Comparison of ENCODE assay signal across 8 cellular contexts in genomic region chr6:43455034-43455747, GRCh38. TPM values are rescaled to one million over a fixed set of nuclear protein-coding genes. Genes with fewer than 3 reads are reported as not detected.
DNase-seq lines count a peak whose midpoint lies in the region; ATAC-seq and TF ChIP-seq lines count a peak whose summit lies in the region.

TSS of gene DLK2 (minus strand) at chr6:43455548. CDS start at chr6:43454825, 723 bp downstream.

- no peak for TF ChIP-seq CTCF in astrocyte of the spinal cord (IDR thresholded peaks at IDR 0.05; ENCODE audit: low read depth, low read length)

- H3K4me3 ChIP-seq in astrocyte of the spinal cord (ENCODE audit: low read depth, low read length) (peak within 1 kb of the TSS; percentile 32), iPS-11a (ENCODE audit: low read depth, low read length) (peak within 1 kb of the TSS; percentile 39)

- ATAC-seq in Right ventricle myocardium inferior = peak; percentile 30
- ATAC-seq in GM18861 (IDR thresholded peaks at IDR 0.05; ENCODE audit: unreplicated experiment) = no peak

- in situ Hi-C loops in astrocyte of the spinal cord (cut with HindIII; ENCODE audit: low sequenced_read_pairs) = no loop called here

- intact Hi-C loops in Right ventricle myocardium inferior (cut with DNase I) (loop anchor here (2.0 kb wide), 1 partner anchor 42 kb away; no protein-coding TSS in a partner anchor), cardiac septum (cut with DNase I) (loop anchor here (2.0 to 10.0 kb wide), 3 partner anchors 42 to 70 kb away; no protein-coding TSS in a partner anchor)

- DNase-seq in Right ventricle myocardium inferior (ENCODE audit: missing footprints) (no peak), cardiac septum (ENCODE audit: low spot score) (no peak), RPMI8226 (peak; percentile 25), astrocyte of the spinal cord (ENCODE audit: low read depth, low spot score) (no peak), pons (ENCODE audit: low spot score) (no peak)
- DNase-seq in stimulated activated CD4-positive, alpha-beta T cell treated with anti-CD3 and anti-CD28 coated beads, Interleukin-1b, Interleukin-23, amount 100 ng/mL, for 4 hours (ENCODE audit: low read depth in 2 of 2) = peak; percentile 15 to 44

RNA-seq across cellular contexts. Expression of gene DLK2, which starts in this region (rescaled TPM):
- 1.9 TPM for total RNA-seq in Right ventricle myocardium inferior
- total RNA-seq in cardiac septum = 2.9 TPM

Comparison
In these comparisons a context has a peak if more than half of its experiments do, and no peak if none do; other contexts are left out.
1. DNase-seq: peak in RPMI8226 (single experiment) and stimulated activated CD4-positive, alpha-beta T cell treated with anti-CD3 and anti-CD28 coated beads, Interleukin-1b, Interleukin-23, amount 100 ng/mL, for 4 hours (2 of 2); none in Right ventricle myocardium inferior (single experiment), cardiac septum (single experiment), astrocyte of the spinal cord (single experiment) and pons (single experiment).